In the genomic region with DNA sequence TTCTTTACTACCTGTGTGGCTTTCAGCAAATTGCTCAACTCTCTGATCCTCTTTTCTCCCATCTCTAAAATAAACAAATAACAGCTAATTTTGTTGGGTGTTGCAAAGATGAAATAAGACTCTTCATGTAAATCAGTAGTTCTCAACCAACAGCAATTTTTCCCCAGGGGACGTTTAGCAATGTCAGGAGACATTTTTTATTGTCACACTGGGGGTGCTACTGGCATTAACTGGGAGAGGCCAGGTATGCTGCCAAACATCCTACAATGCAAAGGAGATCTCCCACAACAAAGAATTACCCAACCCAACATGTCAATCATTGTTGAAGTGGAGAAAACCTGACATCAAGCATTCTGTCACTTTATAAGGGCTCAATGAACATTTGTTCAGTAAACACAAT, we compare ENCODE assay signal across 19 cellular contexts. TPM values are rescaled to one million over a fixed set of nuclear protein-coding genes. Genes with fewer than 3 reads are reported as not detected.
A peak's percentile ranks its signal among the peaks of the same experiment; 100 is the strongest.
DNase-seq lines count a peak whose midpoint lies in the region; ATAC-seq and TF ChIP-seq lines count a peak whose summit lies in the region.
"Had no signal": no experiment of that assay in that cellular context is flagged by ENCODE, and none has a peak within 500 bp of the region (broad histone marks: within the 10 kb centered on the region; RNA-seq: fewer than 3 reads in every experiment).

No MANE protein-coding gene starts in this region.

- POLR2A ChIA-PET in HEK293T (lab: Yijun Ruan, JAX) = no interaction called here

- no peak overlapping the region for H3K27ac Mint-ChIP-seq in endothelial cell (ENCODE audit: unreplicated experiment)
- H3K27ac Mint-ChIP-seq: B cell; CD4-positive, CD25-positive, alpha-beta regulatory T cell; CD8-positive, alpha-beta T cell; HFFc6 had no signal

- peaks cover 6% of the 10 kb centered on the region for H3K4me1 Mint-ChIP-seq in endothelial cell (ENCODE audit: unreplicated experiment)
- H3K4me1 Mint-ChIP-seq: B cell; CD4-positive, CD25-positive, alpha-beta regulatory T cell had no signal

- H3K4me3 ChIP-seq in epithelial cell of esophagus (ENCODE audit: low read length) = no peak overlapping the region
- H3K4me3 ChIP-seq: BLaER1, GM23248 had no signal

- CTCF ChIA-PET in HEK293T (lab: Yijun Ruan, JAX) = interaction anchor here (0.7 kb wide), 1 partner anchor 24 kb away, joined by 3 read pairs; no protein-coding TSS in a partner anchor

- TF ChIP-seq CTCF in epithelial cell of esophagus (IDR thresholded peaks at IDR 0.05; ENCODE audit: insufficient read depth, low read depth, low read length, missing control alignments) (no peak), endothelial cell (IDR thresholded peaks at IDR 0.05; ENCODE audit: unreplicated experiment) (no peak)

- no peak overlapping the region for H3K4me3 Mint-ChIP-seq in endothelial cell (ENCODE audit: unreplicated experiment)
- H3K4me3 Mint-ChIP-seq: B cell; CD4-positive, CD25-positive, alpha-beta regulatory T cell; CD8-positive, alpha-beta T cell; HFFc6 had no signal

- no peaks in the 10 kb centered on the region for H3K9me3 Mint-ChIP-seq in endothelial cell (ENCODE audit: unreplicated experiment)
- H3K9me3 Mint-ChIP-seq: CD4-positive, CD25-positive, alpha-beta regulatory T cell; CD8-positive, alpha-beta T cell; HFFc6 had no signal

- H3K27me3 Mint-ChIP-seq in endothelial cell (ENCODE audit: unreplicated experiment) = no peaks in the 10 kb centered on the region

- no peaks in the 10 kb centered on the region for H3K36me3 Mint-ChIP-seq in endothelial cell (ENCODE audit: low read depth, unreplicated experiment)
- H3K36me3 Mint-ChIP-seq: CD4-positive, CD25-positive, alpha-beta regulatory T cell; CD8-positive, alpha-beta T cell had no signal

- ATAC-seq in HG02623 (IDR thresholded peaks at IDR 0.05; ENCODE audit: unreplicated experiment) = no peak
- ATAC-seq in GM21381 (IDR thresholded peaks at IDR 0.05; ENCODE audit: unreplicated experiment) = no peak
- ATAC-seq in HG03097 (IDR thresholded peaks at IDR 0.05; ENCODE audit: low FRiP score, unreplicated experiment) = no peak
- ATAC-seq: CD8-positive, alpha-beta T cell had no signal

- no peak for DNase-seq in HEK293T (ENCODE audit: extremely low spot score)
- DNase-seq in SW480 (ENCODE audit: low spot score) = peak; percentile 42
- DNase-seq in epithelial cell of esophagus (ENCODE audit: low read depth) = peak; percentile 31
- peak; percentile 46 for DNase-seq in renal cortical epithelial cell (ENCODE audit: low read depth)
- no peak for DNase-seq in endothelial cell (ENCODE audit: low spot score)
- DNase-seq: Caco-2; CD4-positive, CD25-positive, alpha-beta regulatory T cell; CD8-positive, alpha-beta T cell; DMS153; DND-41; GM23248; H7; HFFc6 had no signal

TF ChIP-seq in HEK293T, 16 proteins besides CTCF, POLR2A, EP300 and RAD21:
- TF ChIP-seq, protein P1, sequence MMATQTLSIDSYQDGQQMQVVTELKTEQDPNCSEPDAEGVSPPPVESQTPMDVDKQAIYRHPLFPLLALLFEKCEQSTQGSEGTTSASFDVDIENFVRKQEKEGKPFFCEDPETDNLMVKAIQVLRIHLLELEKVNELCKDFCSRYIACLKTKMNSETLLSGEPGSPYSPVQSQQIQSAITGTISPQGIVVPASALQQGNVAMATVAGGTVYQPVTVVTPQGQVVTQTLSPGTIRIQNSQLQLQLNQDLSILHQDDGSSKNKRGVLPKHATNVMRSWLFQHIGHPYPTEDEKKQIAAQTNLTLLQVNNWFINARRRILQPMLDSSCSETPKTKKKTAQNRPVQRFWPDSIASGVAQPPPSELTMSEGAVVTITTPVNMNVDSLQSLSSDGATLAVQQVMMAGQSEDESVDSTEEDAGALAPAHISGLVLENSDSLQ (IDR thresholded peaks at IDR 0.05) = peak; percentile 19; the same call in 1 of the 2 replicates
- TF ChIP-seq TARDBP (IDR thresholded peaks at IDR 0.05) = no peak
- TF ChIP-seq NFRKB (IDR thresholded peaks at IDR 0.05) = no peak
- TF ChIP-seq ELF4 (IDR thresholded peaks at IDR 0.05) = no peak

RNA-seq across cellular contexts. Expression of a gene that starts 19.7 kb away (rescaled TPM):
- 1.6 and 5.4 TPM in 2 replicates for total RNA-seq in renal cortical epithelial cell
- total RNA-seq in endothelial cell (ENCODE audit: unreplicated experiment) = not detected
- total RNA-seq: B cell; Caco-2; CD4-positive, CD25-positive, alpha-beta regulatory T cell; CD8-positive, alpha-beta T cell; H1 had no signal

Comparison
In these comparisons a context has a peak if more than half of its experiments do, and no peak if none do; other contexts are left out.
1. DNase-seq: peak in SW480 (single experiment), epithelial cell of esophagus (single experiment) and renal cortical epithelial cell (single experiment); none in HEK293T (single experiment) and endothelial cell (single experiment).